Comparison of ENCODE assay signal across 24 cellular contexts in the genomic region with DNA sequence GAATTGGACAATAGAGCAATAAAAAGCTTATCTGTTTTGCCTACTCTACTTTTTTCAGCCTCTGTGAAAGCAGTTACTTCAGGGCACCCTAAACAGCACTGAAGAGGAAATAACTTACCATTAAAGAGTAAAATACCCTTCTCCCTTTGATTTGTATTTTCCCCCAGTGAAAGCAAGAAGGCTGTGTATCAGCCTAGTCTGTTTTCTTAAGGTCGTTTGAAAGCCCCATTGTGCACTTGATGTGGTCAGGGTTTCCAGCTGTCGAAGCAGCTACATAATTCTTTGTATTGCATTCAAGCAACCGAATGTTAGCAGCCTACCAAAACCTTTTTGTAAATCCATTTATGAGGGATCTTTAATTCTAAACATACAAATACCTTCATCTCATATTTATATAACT. TPM values are rescaled to one million over a fixed set of nuclear protein-coding genes. Genes with fewer than 3 reads are reported as not detected.
A peak's percentile ranks its signal among the peaks of the same experiment; 100 is the strongest.
DNase-seq lines count a peak whose midpoint lies in the region; ATAC-seq and TF ChIP-seq lines count a peak whose summit lies in the region.
"Had no signal": no experiment of that assay in that cellular context is flagged by ENCODE, and none has a peak within 500 bp of the region (broad histone marks: within the 10 kb centered on the region; RNA-seq: fewer than 3 reads in every experiment).

No MANE protein-coding gene starts in this region.

- DNase-seq in NCI-H2107 treated with DMSO at 0.1 percent for 48 hours (lab: John Stamatoyannopoulos, UW; ENCODE audit: unreplicated experiment) (peak; percentile 80), NCI-H2107 (lab: John Stamatoyannopoulos, UW) (no peak), GM12865 (ENCODE audit: low read depth) (peak; percentile 12), NCI-H2171 (lab: John Stamatoyannopoulos, UW) (no peak)
- DNase-seq in activated naive CD8-positive, alpha-beta T cell treated with anti-CD3 and anti-CD28 coated beads, Interleukin-2, amount 10 ng/mL, durations not matched to agents 7 days and 5 days: no peak
- peak in 4 of 10 donors; percentile 6 to 57 (median 30) for DNase-seq in naive thymus-derived CD8-positive, alpha-beta T cell
- DNase-seq: activated effector memory CD4-positive, alpha-beta T cell treated with Interleukin-2 at 50 U/mL for 16 hours; aorta; colonic mucosa; DMS 273 treated with DMSO at 0.1 percent for 48 hours; kidney; mesenchymal stem cell; NCI-H2081; NCI-H526 treated with DMSO at 0.1 percent for 48 hours; stimulated activated CD4-positive, alpha-beta T cell treated with anti-CD3 and anti-CD28 coated beads, Interleukin-12 subunit alpha, Interleukin-12 subunit beta, amount 100 ng/mL, for 4 hours had no signal

- no peak overlapping the region for H3K27ac Mint-ChIP-seq in activated naive CD8-positive, alpha-beta T cell treated with anti-CD3 and anti-CD28 coated beads, Interleukin-2, amount 10 ng/mL, durations not matched to agents 7 days and 5 days
- peak overlapping the region in 3 of 10 donors; percentile 22 to 63 (median 57) for H3K27ac Mint-ChIP-seq in naive thymus-derived CD8-positive, alpha-beta T cell
- H3K27ac Mint-ChIP-seq: T-helper 1 cell treated with Interleukin-12 subunit alpha and Interleukin-12 subunit beta and Interleukin-4 antibody, amounts not matched to agents 30 μg/mL and 1 μg/mL, for 36 hours had no signal

- no peak for TF ChIP-seq CTCF in GM12865 (IDR thresholded peaks at IDR 0.05; ENCODE audit: insufficient read depth, low read depth, low read length, missing control alignments)

- peak; percentile 65 for ATAC-seq in activated naive CD8-positive, alpha-beta T cell treated with anti-CD3 and anti-CD28 coated beads, Interleukin-2, amount 10 ng/mL, durations not matched to agents 7 days and 5 days (ENCODE audit: low read depth)
- ATAC-seq in naive thymus-derived CD8-positive, alpha-beta T cell: peak; percentile 57 to 86
- ATAC-seq in HG02610 (IDR thresholded peaks at IDR 0.05; ENCODE audit: unreplicated experiment) (no peak), HG02642 (IDR thresholded peaks at IDR 0.05; ENCODE audit: poor library complexity, unreplicated experiment) (no peak)

- no peaks in the 10 kb centered on the region for H3K27me3 Mint-ChIP-seq in activated naive CD8-positive, alpha-beta T cell treated with anti-CD3 and anti-CD28 coated beads, Interleukin-2, amount 10 ng/mL, durations not matched to agents 7 days and 5 days
- H3K27me3 Mint-ChIP-seq in naive thymus-derived CD8-positive, alpha-beta T cell: peaks cover 0 to 15% (median 6%) of the 10 kb centered on the region in 5 donors

- H3K4me3 Mint-ChIP-seq in activated naive CD8-positive, alpha-beta T cell treated with anti-CD3 and anti-CD28 coated beads, Interleukin-2, amount 10 ng/mL, durations not matched to agents 7 days and 5 days: no peak overlapping the region
- peak overlapping the region in 5 of 10 donors; percentile 11 to 49 (median 41) for H3K4me3 Mint-ChIP-seq in naive thymus-derived CD8-positive, alpha-beta T cell
- H3K4me3 Mint-ChIP-seq: T-helper 1 cell treated with Interleukin-12 subunit alpha and Interleukin-12 subunit beta and Interleukin-4 antibody, amounts not matched to agents 30 μg/mL and 1 μg/mL, for 36 hours had no signal

- H3K4me3 ChIP-seq in GM12865 (ENCODE audit: low read depth, low read length): no peak overlapping the region
- H3K4me3 ChIP-seq: BLaER1 treated with 17β-estradiol and CSF1 and Interleukin-3, amounts not matched to agents 10 nM and 100 nM; colonic mucosa; thoracic aorta had no signal

- POLR2A ChIA-PET in activated naive CD8-positive, alpha-beta T cell treated with anti-CD3 and anti-CD28 coated beads, Interleukin-2, amount 10 ng/mL, durations not matched to agents 7 days and 5 days (lab: Charles Lee): no interaction called here
- POLR2A ChIA-PET in naive thymus-derived CD8-positive, alpha-beta T cell (lab: Charles Lee): no interaction called here

- no peaks in the 10 kb centered on the region for H3K36me3 Mint-ChIP-seq in activated naive CD8-positive, alpha-beta T cell treated with anti-CD3 and anti-CD28 coated beads, Interleukin-2, amount 10 ng/mL, durations not matched to agents 7 days and 5 days
- peaks cover 0 to 7% (median under 1%) of the 10 kb centered on the region in 3 donors for H3K36me3 Mint-ChIP-seq in naive thymus-derived CD8-positive, alpha-beta T cell

- peaks cover 3% of the 10 kb centered on the region for H3K4me1 Mint-ChIP-seq in activated naive CD8-positive, alpha-beta T cell treated with anti-CD3 and anti-CD28 coated beads, Interleukin-2, amount 10 ng/mL, durations not matched to agents 7 days and 5 days
- H3K4me1 Mint-ChIP-seq in naive thymus-derived CD8-positive, alpha-beta T cell: peaks cover 5 to 17% (median 14%) of the 10 kb centered on the region in 4 donors

- H3K9me3 Mint-ChIP-seq in activated naive CD8-positive, alpha-beta T cell treated with anti-CD3 and anti-CD28 coated beads, Interleukin-2, amount 10 ng/mL, durations not matched to agents 7 days and 5 days: peaks cover 4% of the 10 kb centered on the region
- peaks cover 0 to 16% (median 5%) of the 10 kb centered on the region in 9 donors for H3K9me3 Mint-ChIP-seq in naive thymus-derived CD8-positive, alpha-beta T cell
- H3K9me3 Mint-ChIP-seq: T-helper 1 cell treated with Interleukin-12 subunit alpha and Interleukin-12 subunit beta and Interleukin-4 antibody, amounts not matched to agents 30 μg/mL and 1 μg/mL, for 36 hours had no signal

RNA-seq across cellular contexts. Expression of gene NTMT2, which starts 1.1 kb away (rescaled TPM):
- total RNA-seq in activated naive CD8-positive, alpha-beta T cell treated with anti-CD3 and anti-CD28 coated beads, Interleukin-2, amount 10 ng/mL, durations not matched to agents 7 days and 5 days: not detected
- not detected for total RNA-seq in naive thymus-derived CD8-positive, alpha-beta T cell
- not detected for polyA plus RNA-seq in naive thymus-derived CD8-positive, alpha-beta T cell
- total RNA-seq: A172, aorta, colonic mucosa, H1, kidney, OCI-LY7, pulmonary artery endothelial cell, thoracic aorta had no signal
- polyA plus RNA-seq: aorta had no signal

Comparison
In these comparisons a context has a peak if more than half of its experiments do, and no peak if none do; other contexts are left out.
1. DNase-seq: peak in NCI-H2107 treated with DMSO at 0.1 percent for 48 hours (single experiment) and GM12865 (single experiment); none in NCI-H2107 (single experiment), activated naive CD8-positive, alpha-beta T cell treated with anti-CD3 and anti-CD28 coated beads, Interleukin-2, amount 10 ng/mL, durations not matched to agents 7 days and 5 days (single experiment) and NCI-H2171 (single experiment).
2. ATAC-seq: peak in activated naive CD8-positive, alpha-beta T cell treated with anti-CD3 and anti-CD28 coated beads, Interleukin-2, amount 10 ng/mL, durations not matched to agents 7 days and 5 days (single experiment) and naive thymus-derived CD8-positive, alpha-beta T cell (2 of 2); none in HG02610 (single experiment) and HG02642 (single experiment).